Comparison of ENCODE assay signal across 1 cellular context in genomic region chr7:129773328-129773731, GRCh38.
TF ChIP-seq lines count a peak whose summit lies in the region.

No MANE protein-coding gene starts in this region.

TF ChIP-seq in SK-N-SH, 30 proteins besides CTCF, POLR2A, EP300 and RAD21 (continued from another document):
- TF ChIP-seq IRF3 (IDR thresholded peaks at IDR 0.05; ENCODE audit: low read depth, low read length) (no peak), NFIC (IDR thresholded peaks at IDR 0.05; ENCODE audit: borderline replicate concordance) (no peak), TCF12 (IDR thresholded peaks at IDR 0.05) (no peak), GABPA (IDR thresholded peaks at IDR 0.05; ENCODE audit: low read depth) (no peak), SMC3 (IDR thresholded peaks at IDR 0.05; ENCODE audit: low read depth, low read length) (no peak), NRF1 (IDR thresholded peaks at IDR 0.05; ENCODE audit: low read depth, low read length) (no peak)
TF ChIP-seq in SK-N-SH: peak in this region for 0.
